In genomic region chr6:26543953-26544352, GRCh38 we compare ENCODE assay signal across 2 cellular contexts.
TF ChIP-seq lines count a peak whose summit lies in the region.

No MANE protein-coding gene starts in this region.

TF ChIP-seq in Ishikawa, 13 proteins besides CTCF, POLR2A, EP300 and RAD21:
- TF ChIP-seq YY1 (IDR thresholded peaks at IDR 0.05; ENCODE audit: low read depth): no peak
- TF ChIP-seq, protein P1, sequence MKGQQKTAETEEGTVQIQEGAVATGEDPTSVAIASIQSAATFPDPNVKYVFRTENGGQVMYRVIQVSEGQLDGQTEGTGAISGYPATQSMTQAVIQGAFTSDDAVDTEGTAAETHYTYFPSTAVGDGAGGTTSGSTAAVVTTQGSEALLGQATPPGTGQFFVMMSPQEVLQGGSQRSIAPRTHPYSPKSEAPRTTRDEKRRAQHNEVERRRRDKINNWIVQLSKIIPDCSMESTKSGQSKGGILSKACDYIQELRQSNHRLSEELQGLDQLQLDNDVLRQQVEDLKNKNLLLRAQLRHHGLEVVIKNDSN (IDR thresholded peaks at IDR 0.05): no peak
- no peak for TF ChIP-seq EGR1 (IDR thresholded peaks at IDR 0.05)
- TF ChIP-seq, protein P2, sequence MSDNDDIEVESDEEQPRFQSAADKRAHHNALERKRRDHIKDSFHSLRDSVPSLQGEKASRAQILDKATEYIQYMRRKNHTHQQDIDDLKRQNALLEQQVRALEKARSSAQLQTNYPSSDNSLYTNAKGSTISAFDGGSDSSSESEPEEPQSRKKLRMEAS (IDR thresholded peaks at IDR 0.05): no peak
- no peak for TF ChIP-seq CREB1 (IDR thresholded peaks at IDR 0.05; ENCODE audit: low read depth)
- no peak for TF ChIP-seq CEBPB (IDR thresholded peaks at IDR 0.05)
- no peak for TF ChIP-seq REST (IDR thresholded peaks at IDR 0.05; ENCODE audit: low read depth)
- no peak for TF ChIP-seq FOXM1 (IDR thresholded peaks at IDR 0.05; ENCODE audit: borderline replicate concordance, low read depth)
- TF ChIP-seq TCF12 (IDR thresholded peaks at IDR 0.05; ENCODE audit: low read depth): no peak
- no peak for TF ChIP-seq TAF1 (IDR thresholded peaks at IDR 0.05; ENCODE audit: low read depth)
- no peak for TF ChIP-seq TEAD4 (IDR thresholded peaks at IDR 0.05)
- no peak for TF ChIP-seq ZBTB7A (IDR thresholded peaks at IDR 0.05; ENCODE audit: low read depth)
- TF ChIP-seq NFIC (IDR thresholded peaks at IDR 0.05): no peak

TF ChIP-seq in GM12878, 131 proteins besides CTCF, POLR2A, EP300 and RAD21:
- TF ChIP-seq, protein P3, sequence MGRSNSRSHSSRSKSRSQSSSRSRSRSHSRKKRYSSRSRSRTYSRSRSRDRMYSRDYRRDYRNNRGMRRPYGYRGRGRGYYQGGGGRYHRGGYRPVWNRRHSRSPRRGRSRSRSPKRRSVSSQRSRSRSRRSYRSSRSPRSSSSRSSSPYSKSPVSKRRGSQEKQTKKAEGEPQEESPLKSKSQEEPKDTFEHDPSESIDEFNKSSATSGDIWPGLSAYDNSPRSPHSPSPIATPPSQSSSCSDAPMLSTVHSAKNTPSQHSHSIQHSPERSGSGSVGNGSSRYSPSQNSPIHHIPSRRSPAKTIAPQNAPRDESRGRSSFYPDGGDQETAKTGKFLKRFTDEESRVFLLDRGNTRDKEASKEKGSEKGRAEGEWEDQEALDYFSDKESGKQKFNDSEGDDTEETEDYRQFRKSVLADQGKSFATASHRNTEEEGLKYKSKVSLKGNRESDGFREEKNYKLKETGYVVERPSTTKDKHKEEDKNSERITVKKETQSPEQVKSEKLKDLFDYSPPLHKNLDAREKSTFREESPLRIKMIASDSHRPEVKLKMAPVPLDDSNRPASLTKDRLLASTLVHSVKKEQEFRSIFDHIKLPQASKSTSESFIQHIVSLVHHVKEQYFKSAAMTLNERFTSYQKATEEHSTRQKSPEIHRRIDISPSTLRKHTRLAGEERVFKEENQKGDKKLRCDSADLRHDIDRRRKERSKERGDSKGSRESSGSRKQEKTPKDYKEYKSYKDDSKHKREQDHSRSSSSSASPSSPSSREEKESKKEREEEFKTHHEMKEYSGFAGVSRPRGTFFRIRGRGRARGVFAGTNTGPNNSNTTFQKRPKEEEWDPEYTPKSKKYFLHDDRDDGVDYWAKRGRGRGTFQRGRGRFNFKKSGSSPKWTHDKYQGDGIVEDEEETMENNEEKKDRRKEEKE (IDR thresholded peaks at IDR 0.05): no peak
- TF ChIP-seq SMC3 (IDR thresholded peaks at IDR 0.05; ENCODE audit: borderline replicate concordance, low read length) (peak; percentile 4; the same call in 1 of the 2 replicates), IKZF2 (IDR thresholded peaks at IDR 0.05) (peak in 1 of 2 experiments; percentile 20; a peak in 1 of 4 replicates)
